19 cellular contexts compared by ENCODE assay signal in the genomic region with DNA sequence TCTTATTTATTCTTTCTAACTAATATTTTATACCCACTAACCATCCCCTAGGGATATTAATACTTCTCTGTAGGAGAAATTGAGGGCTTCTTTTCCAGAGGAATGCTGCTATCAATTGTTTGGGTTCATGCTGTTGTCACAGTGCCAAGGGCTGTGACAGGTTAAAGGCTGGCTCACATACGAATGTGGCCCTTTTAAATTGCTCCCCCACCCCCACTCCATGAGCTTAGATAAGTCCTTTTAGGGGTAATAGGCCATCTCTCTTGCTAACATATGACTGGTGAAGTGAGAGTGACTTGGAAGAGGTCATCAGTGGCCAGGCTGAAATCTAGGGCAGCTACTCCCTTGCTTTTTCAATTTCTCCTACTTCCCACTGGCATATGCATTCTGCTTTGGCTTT.
"Had no signal": no experiment of that assay in that cellular context is flagged by ENCODE, and none has a peak within 500 bp of the region (broad histone marks: within the 10 kb centered on the region; RNA-seq: fewer than 3 reads in every experiment).

No MANE protein-coding gene starts in this region.

- H3K36me3 Mint-ChIP-seq: naive thymus-derived CD8-positive, alpha-beta T cell; T-cell had no signal

- ATAC-seq: activated CD8-positive, alpha-beta T cell treated with anti-CD3 and anti-CD28 coated beads, Interleukin-2, amount 10 ng/mL, durations not matched to agents 7 days and 5 days; gastroesophageal sphincter; lower lobe of right lung; mucosa of descending colon; naive thymus-derived CD8-positive, alpha-beta T cell; stimulated activated naive CD8-positive, alpha-beta T cell treated with anti-CD3 and anti-CD28 coated beads, Interleukin-15, Interleukin-2, amounts not matched to agents 100 U/mL and 50 U/mL, for 24 hours; T-cell had no signal

- H3K36me3 ChIP-seq: gastroesophageal sphincter, lower lobe of right lung, neutrophil, right lobe of liver, suprapubic skin, WERI-Rb-1 had no signal

- H3K27ac Mint-ChIP-seq: activated CD8-positive, alpha-beta T cell treated with anti-CD3 and anti-CD28 coated beads, Interleukin-2, amount 10 ng/mL, durations not matched to agents 7 days and 5 days; activated naive CD4-positive, alpha-beta T cell treated with anti-CD3 and anti-CD28 coated beads for 36 hours; activated T-helper 1 cell treated with anti-CD3 and anti-CD28 coated beads, Interleukin-12 subunit alpha, Interleukin-12 subunit beta, Interleukin-2, Interleukin-4 antibody, amounts not matched to agents 30 ng/mL and 10 ng/mL and 1 ng/mL, durations not matched to agents 14 hours and 24 hours and 36 hours; T-cell had no signal

- H3K9me3 Mint-ChIP-seq: activated naive CD4-positive, alpha-beta T cell treated with anti-CD3 and anti-CD28 coated beads for 36 hours; activated T-helper 1 cell treated with anti-CD3 and anti-CD28 coated beads, Interleukin-12 subunit alpha, Interleukin-12 subunit beta, Interleukin-2, Interleukin-4 antibody, amounts not matched to agents 30 ng/mL and 10 ng/mL and 1 ng/mL, durations not matched to agents 14 hours and 24 hours and 36 hours; naive thymus-derived CD8-positive, alpha-beta T cell; T-cell had no signal

- DNase-seq: activated CD4-positive, alpha-beta T cell treated with anti-CD3 and anti-CD28 coated beads for 4 hours; activated CD8-positive, alpha-beta memory T cell treated with anti-CD3 and anti-CD28 coated beads, Interleukin-2, amount 50 U/mL, for 48 hours; activated CD8-positive, alpha-beta T cell treated with anti-CD3 and anti-CD28 coated beads, Interleukin-2, amount 10 ng/mL, durations not matched to agents 7 days and 5 days; activated naive CD4-positive, alpha-beta T cell treated with anti-CD3 and anti-CD28 coated beads for 36 hours; kidney glomerular epithelial cell; lower lobe of right lung; mucosa of descending colon; naive thymus-derived CD8-positive, alpha-beta T cell; right lobe of liver; stimulated activated CD4-positive, alpha-beta T cell treated with anti-CD3 and anti-CD28 coated beads, Interleukin-12 subunit alpha, Interleukin-12 subunit beta, amount 100 ng/mL, for 4 hours; stimulated activated naive CD8-positive, alpha-beta T cell treated with anti-CD3 and anti-CD28 coated beads, Interleukin-15, Interleukin-2, amounts not matched to agents 100 U/mL and 50 U/mL, for 24 hours; T-cell; T1000; WERI-Rb-1 had no signal

- H2AFZ ChIP-seq: hepatocyte had no signal

- H3K4me3 Mint-ChIP-seq: activated CD8-positive, alpha-beta T cell treated with anti-CD3 and anti-CD28 coated beads, Interleukin-2, amount 10 ng/mL, durations not matched to agents 7 days and 5 days; activated naive CD4-positive, alpha-beta T cell treated with anti-CD3 and anti-CD28 coated beads for 36 hours; activated T-helper 1 cell treated with anti-CD3 and anti-CD28 coated beads, Interleukin-12 subunit alpha, Interleukin-12 subunit beta, Interleukin-2, Interleukin-4 antibody, amounts not matched to agents 30 ng/mL and 10 ng/mL and 1 ng/mL, durations not matched to agents 14 hours and 24 hours and 36 hours had no signal

- H3K4me3 ChIP-seq: gastroesophageal sphincter, hepatocyte, lower lobe of right lung, mucosa of descending colon, right lobe of liver, suprapubic skin had no signal

- H3K9me3 ChIP-seq: gastroesophageal sphincter, lower lobe of right lung, mucosa of descending colon, neutrophil, right lobe of liver, suprapubic skin had no signal

- H3K27me3 ChIP-seq: gastroesophageal sphincter, hepatocyte, right lobe of liver, suprapubic skin had no signal

- H3K79me2 ChIP-seq: hepatocyte had no signal

- H3K27ac ChIP-seq: hepatocyte, lower lobe of right lung, neutrophil, right lobe of liver, suprapubic skin, WERI-Rb-1 had no signal
